Comparison of ENCODE assay signal across 9 cellular contexts in genomic region chr6:5471044-5471443, GRCh38.
DNase-seq lines count a peak whose midpoint lies in the region; ATAC-seq and TF ChIP-seq lines count a peak whose summit lies in the region.
"Had no signal": no experiment of that assay in that cellular context is flagged by ENCODE, and none has a peak within 500 bp of the region (broad histone marks: within the 10 kb centered on the region; RNA-seq: fewer than 3 reads in every experiment).

No MANE protein-coding gene starts in this region.

- peak overlapping the region; percentile 28 for H3K9ac ChIP-seq in iPS-18a (ENCODE audit: low read length)

- CTCF ChIA-PET in HEK293T (lab: Yijun Ruan, JAX): interaction anchor here (0.6 to 1.8 kb wide), 20 partner anchors 9 to 1564 kb away, joined by 3 to 7 read pairs (median 4); no protein-coding TSS in a partner anchor

- peak; percentile 60 for DNase-seq in HEK293T (ENCODE audit: extremely low spot score)
- DNase-seq in NCI-H2029 treated with DMSO at 0.1 percent for 48 hours (lab: John Stamatoyannopoulos, UW): peak; percentile 96
- DNase-seq in UCSD-AML1 (lab: John Stamatoyannopoulos, UW; ENCODE audit: unreplicated experiment): peak; percentile 65
- peak; percentile 39 to 68 (median 52) for DNase-seq in body of pancreas
- DNase-seq in stimulated activated CD4-positive, alpha-beta T cell treated with anti-CD3 and anti-CD28 coated beads, Interleukin-12 subunit alpha, Interleukin-12 subunit beta, amount 100 ng/mL, for 4 hours: peak; percentile 54

- TF ChIP-seq CTCF in DOHH2 (IDR thresholded peaks at IDR 0.05; ENCODE audit: low read depth, low read length, poor library complexity, severe bottlenecking) (peak; percentile 92), body of pancreas (IDR thresholded peaks at IDR 0.05) (peak; percentile 35 to 59 (median 50))

- H3K9me2 ChIP-seq in DOHH2 (replicated peaks; ENCODE audit: control insufficient read depth, low read length): no peaks in the 10 kb centered on the region

- H3K27me3 ChIP-seq in DOHH2 (ENCODE audit: control insufficient read depth, low read length) (no peaks in the 10 kb centered on the region), body of pancreas (no peaks in the 10 kb centered on the region), iPS-18a (ENCODE audit: control insufficient read depth, insufficient read depth, low read length) (no peaks in the 10 kb centered on the region)

- H3K4me2 ChIP-seq in DOHH2 (ENCODE audit: low read length): 0 out of 2 replicates have a peak overlapping the region, but pooled peaks have one; percentile 15

- no peaks in the 10 kb centered on the region for H3K79me2 ChIP-seq in DOHH2 (ENCODE audit: control insufficient read depth, low read length)

- H3K4me3 ChIP-seq in DOHH2 (ENCODE audit: low read length): no peak overlapping the region
- H3K4me3 ChIP-seq in body of pancreas: no peak overlapping the region
- H3K4me3 ChIP-seq in iPS-18a (ENCODE audit: low read length): peak overlapping the region; percentile 2

- H3K4me1 ChIP-seq in DOHH2 (ENCODE audit: control insufficient read depth, low read length): peaks cover 7% of the 10 kb centered on the region
- H3K4me1 ChIP-seq in body of pancreas: no peaks in the 10 kb centered on the region
- peaks cover 46% of the 10 kb centered on the region for H3K4me1 ChIP-seq in iPS-18a (ENCODE audit: control insufficient read depth, low read depth, low read length)

- intact Hi-C loops in body of pancreas (cut with DNase I): no loop called here

- H3K36me3 ChIP-seq in DOHH2 (ENCODE audit: control insufficient read depth, low read length) (no peaks in the 10 kb centered on the region), body of pancreas (replicated peaks in 1 of 2; ENCODE audit: insufficient read depth in 1 of 2, low read depth in 2 of 2) (no peaks in the 10 kb centered on the region), iPS-18a (ENCODE audit: control insufficient read depth, low read depth, low read length) (no peaks in the 10 kb centered on the region)

- H3F3A ChIP-seq in DOHH2 (ENCODE audit: control insufficient read depth, insufficient read depth): no peaks in the 10 kb centered on the region

- no peaks in the 10 kb centered on the region for H4K20me1 ChIP-seq in DOHH2 (ENCODE audit: control insufficient read depth, insufficient read depth, low read depth, low read length)

- POLR2A ChIA-PET in HEK293T (lab: Yijun Ruan, JAX): no interaction called here

- no peak overlapping the region for H3K27ac ChIP-seq in DOHH2 (ENCODE audit: low read depth, low read length)
- H3K27ac ChIP-seq in body of pancreas: no peak overlapping the region
- no peak overlapping the region for H3K27ac ChIP-seq in iPS-18a (ENCODE audit: low read length)
- H3K27ac ChIP-seq: epithelial cell of prostate had no signal

- 24 to 30% methylated on average over 8 of the region's 8 CpGs for WGBS in body of pancreas, 2 donors

- TF ChIP-seq POLR2A in body of pancreas (IDR thresholded peaks at IDR 0.05): no peak

- ATAC-seq in body of pancreas (no peak), HG03521 (IDR thresholded peaks at IDR 0.05; ENCODE audit: unreplicated experiment) (no peak)

- H3K9me3 ChIP-seq in DOHH2 (ENCODE audit: control insufficient read depth, insufficient read depth, low read length) (no peaks in the 10 kb centered on the region), body of pancreas (no peaks in the 10 kb centered on the region), iPS-18a (ENCODE audit: control insufficient read depth, low read depth, low read length) (no peaks in the 10 kb centered on the region)

TF ChIP-seq in HEK293T, 16 proteins besides CTCF, POLR2A, EP300 and RAD21:
- TF ChIP-seq PKNOX1 (IDR thresholded peaks at IDR 0.05) (no peak), SUZ12 (IDR thresholded peaks at IDR 0.05) (no peak), ZNF384 (IDR thresholded peaks at IDR 0.05) (no peak), SP1 (IDR thresholded peaks at IDR 0.05) (no peak), CTBP1 (IDR thresholded peaks at IDR 0.05; ENCODE audit: borderline replicate concordance) (no peak), BHLHE40 (IDR thresholded peaks at IDR 0.05; ENCODE audit: borderline replicate concordance) (no peak), NFRKB (IDR thresholded peaks at IDR 0.05) (no peak), ELF4 (IDR thresholded peaks at IDR 0.05) (no peak), ARNT (IDR thresholded peaks at IDR 0.05) (no peak), FOXM1 (IDR thresholded peaks at IDR 0.05; ENCODE audit: borderline replicate concordance) (no peak), HDGF (IDR thresholded peaks at IDR 0.05; ENCODE audit: borderline replicate concordance) (no peak), LEF1 (IDR thresholded peaks at IDR 0.05; ENCODE audit: borderline replicate concordance) (no peak), L3MBTL2 (conservative IDR thresholded peaks at IDR 0.05) (no peak), FOXA1 (IDR thresholded peaks at IDR 0.05) (no peak), FOXK2 (IDR thresholded peaks at IDR 0.05) (no peak), TARDBP (IDR thresholded peaks at IDR 0.05) (no peak)
